1 cellular context compared by ENCODE assay signal in genomic region chr13:112674412-112675383, GRCh38.
TF ChIP-seq lines count a peak whose summit lies in the region.

No MANE protein-coding gene starts in this region.

TF ChIP-seq in H1, 55 proteins besides CTCF, POLR2A, EP300 and RAD21:
- no peak for TF ChIP-seq NANOG (IDR thresholded peaks at IDR 0.05; ENCODE audit: insufficient read depth, low read depth, low read length, poor library complexity, severe bottlenecking)
- no peak for TF ChIP-seq CTBP2 (IDR thresholded peaks at IDR 0.05; ENCODE audit: borderline replicate concordance, insufficient read depth, insufficient read length, low read length)
- no peak for TF ChIP-seq HDAC6 (IDR thresholded peaks at IDR 0.05; ENCODE audit: low read depth, low read length)
- no peak for TF ChIP-seq RNF2 (IDR thresholded peaks at IDR 0.05; ENCODE audit: borderline replicate concordance, low read depth, low read length, missing control alignments, poor library complexity, severe bottlenecking)
- no peak for TF ChIP-seq RBBP5 (IDR thresholded peaks at IDR 0.05; ENCODE audit: borderline replicate concordance, low read depth, low read length)
- no peak for TF ChIP-seq BRCA1 (IDR thresholded peaks at IDR 0.05; ENCODE audit: low read depth, low read length)
- no peak for TF ChIP-seq POU5F1 (IDR thresholded peaks at IDR 0.05; ENCODE audit: low read depth, low read length)
- no peak for TF ChIP-seq FOSL1 (IDR thresholded peaks at IDR 0.05; ENCODE audit: insufficient read depth, low read depth, low read length)
- TF ChIP-seq JUND (IDR thresholded peaks at IDR 0.05; ENCODE audit: low read length): no peak
- TF ChIP-seq, protein P1, sequence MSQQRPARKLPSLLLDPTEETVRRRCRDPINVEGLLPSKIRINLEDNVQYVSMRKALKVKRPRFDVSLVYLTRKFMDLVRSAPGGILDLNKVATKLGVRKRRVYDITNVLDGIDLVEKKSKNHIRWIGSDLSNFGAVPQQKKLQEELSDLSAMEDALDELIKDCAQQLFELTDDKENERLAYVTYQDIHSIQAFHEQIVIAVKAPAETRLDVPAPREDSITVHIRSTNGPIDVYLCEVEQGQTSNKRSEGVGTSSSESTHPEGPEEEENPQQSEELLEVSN (IDR thresholded peaks at IDR 0.05): no peak
- TF ChIP-seq TAF1 (IDR thresholded peaks at IDR 0.05; ENCODE audit: low read depth, low read length): no peak
- TF ChIP-seq PHF8 (conservative IDR thresholded peaks at IDR 0.05; ENCODE audit: low read depth, low read length): no peak
- no peak for TF ChIP-seq CHD1 (IDR thresholded peaks at IDR 0.05; ENCODE audit: low read depth, low read length)
- no peak for TF ChIP-seq YY1 (IDR thresholded peaks at IDR 0.05; ENCODE audit: low read depth, low read length)
- no peak for TF ChIP-seq CBX5 (IDR thresholded peaks at IDR 0.05; ENCODE audit: low read depth, low read length)
- TF ChIP-seq CREB1 (IDR thresholded peaks at IDR 0.05): no peak
- no peak for TF ChIP-seq ASH2L (IDR thresholded peaks at IDR 0.05; ENCODE audit: low read length)
- no peak for TF ChIP-seq CEBPB (IDR thresholded peaks at IDR 0.05; ENCODE audit: low read depth, low read length)
TF ChIP-seq in H1: peak in this region for 0.
